26 cellular contexts compared by ENCODE assay signal in the genomic region with DNA sequence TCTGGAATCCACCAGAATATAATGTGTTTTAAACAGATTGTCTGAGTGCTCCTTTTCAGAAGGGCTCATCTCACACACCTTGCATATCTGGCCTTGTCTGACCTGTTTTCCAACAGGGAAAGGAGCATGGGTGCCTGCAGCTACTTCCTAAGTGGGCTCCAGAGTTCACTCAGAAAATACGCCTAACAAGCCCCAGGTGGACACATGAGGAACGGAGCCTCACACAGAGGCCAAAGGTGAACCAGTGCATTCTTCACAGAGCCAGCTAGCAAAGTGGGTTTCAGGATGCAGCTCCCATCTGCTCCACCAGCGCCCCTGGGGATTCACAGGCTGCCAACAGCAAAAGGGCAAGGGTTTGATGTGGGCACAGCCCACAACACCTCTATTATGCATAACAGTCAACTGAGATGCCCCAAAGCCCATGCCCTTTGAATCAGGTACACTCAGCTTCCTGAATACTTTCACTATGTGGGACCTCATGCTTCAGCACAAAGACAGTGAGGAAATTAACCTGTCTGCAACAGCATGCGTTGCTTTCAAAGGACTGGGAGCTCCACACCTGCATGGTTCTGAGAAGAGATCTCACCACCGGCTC.
"Had no signal": no experiment of that assay in that cellular context is flagged by ENCODE, and none has a peak within 500 bp of the region (broad histone marks: within the 10 kb centered on the region; RNA-seq: fewer than 3 reads in every experiment).

No MANE protein-coding gene starts in this region.

- H3K4me3 ChIP-seq: hepatocyte, pancreas, psoas muscle, thyroid gland had no signal

- H3K9me3 Mint-ChIP-seq: activated naive CD4-positive, alpha-beta T cell treated with anti-CD3 and anti-CD28 coated beads, Interleukin-2, amount 50 U/mL, for 24 hours; brain; dendritic cell treated with granulocyte-macrophage colony-stimulating factor and Interleukin-4, amounts not matched to agents 40 ng/mL and 50 ng/mL, for 4 days; stimulated activated naive CD8-positive, alpha-beta T cell treated with anti-CD3 and anti-CD28 coated beads, Interleukin-15, Interleukin-2, amounts not matched to agents 100 ng/mL and 50 ng/mL, for 24 hours had no signal

- H3K27me3 Mint-ChIP-seq: activated naive CD4-positive, alpha-beta T cell treated with anti-CD3 and anti-CD28 coated beads, Interleukin-2, amount 50 U/mL, for 24 hours; brain; dendritic cell treated with granulocyte-macrophage colony-stimulating factor and Interleukin-4, amounts not matched to agents 40 ng/mL and 50 ng/mL, for 4 days; stimulated activated naive CD8-positive, alpha-beta T cell treated with anti-CD3 and anti-CD28 coated beads, Interleukin-15, Interleukin-2, amounts not matched to agents 100 ng/mL and 50 ng/mL, for 24 hours had no signal

- FAIRE-seq: pancreas had no signal

- H2AFZ ChIP-seq: hepatocyte had no signal

- H3K4me1 Mint-ChIP-seq: activated naive CD4-positive, alpha-beta T cell treated with anti-CD3 and anti-CD28 coated beads, Interleukin-2, amount 50 U/mL, for 24 hours; naive thymus-derived CD8-positive, alpha-beta T cell had no signal

- H3K27ac ChIP-seq: hepatocyte, pancreas, psoas muscle, thyroid gland had no signal

- H3K79me2 ChIP-seq: hepatocyte had no signal

- H3K4me2 ChIP-seq: hepatocyte had no signal

- DNase-seq: activated CD4-positive, alpha-beta T cell treated with anti-CD3 and anti-CD28 coated beads for 1 hour; activated gamma-delta T cell treated with Interleukin-2 at 50 U/mL for 16 hours; activated T-cell treated with anti-CD3 and anti-CD28 coated beads, Interleukin-2, amount 50 U/mL, for 1 hour; aorta; caudate nucleus; effector CD8-positive, alpha-beta T cell; erythroblast; foreskin melanocyte; glutamatergic neuron; left ventricle myocardium superior; mammary epithelial cell; naive thymus-derived CD8-positive, alpha-beta T cell; pancreas; psoas muscle; right cardiac atrium; stimulated activated CD4-positive, alpha-beta T cell treated with anti-CD3 and anti-CD28 coated beads, Interleukin-12 subunit alpha, Interleukin-12 subunit beta, amount 100 ng/mL, for 4 hours; stimulated activated CD4-positive, alpha-beta T cell treated with anti-CD3 and anti-CD28 coated beads, Interleukin-4, amount 100 ng/mL, for 4 hours; substantia nigra; T-helper 9 cell; thyroid gland had no signal

- H3K4me3 Mint-ChIP-seq: activated naive CD4-positive, alpha-beta T cell treated with anti-CD3 and anti-CD28 coated beads, Interleukin-2, amount 50 U/mL, for 24 hours; brain; dendritic cell treated with granulocyte-macrophage colony-stimulating factor and Interleukin-4, amounts not matched to agents 40 ng/mL and 50 ng/mL, for 4 days; mesothelial cell of epicardium; naive thymus-derived CD8-positive, alpha-beta T cell; stimulated activated naive CD8-positive, alpha-beta T cell treated with anti-CD3 and anti-CD28 coated beads, Interleukin-15, Interleukin-2, amounts not matched to agents 100 ng/mL and 50 ng/mL, for 24 hours had no signal

- H3K9me3 ChIP-seq: pancreas, psoas muscle, thyroid gland had no signal

- H3K36me3 ChIP-seq: pancreas, thyroid gland had no signal

- H3K36me3 Mint-ChIP-seq: activated naive CD4-positive, alpha-beta T cell treated with anti-CD3 and anti-CD28 coated beads, Interleukin-2, amount 50 U/mL, for 24 hours; brain; naive thymus-derived CD8-positive, alpha-beta T cell had no signal

- H3K27me3 ChIP-seq: hepatocyte, pancreas, thyroid gland had no signal

- ATAC-seq: left ventricle myocardium superior; naive thymus-derived CD8-positive, alpha-beta T cell; pancreas; psoas muscle; right cardiac atrium had no signal

- H3K27ac Mint-ChIP-seq: activated naive CD4-positive, alpha-beta T cell treated with anti-CD3 and anti-CD28 coated beads, Interleukin-2, amount 50 U/mL, for 24 hours; dendritic cell treated with granulocyte-macrophage colony-stimulating factor and Interleukin-4, amounts not matched to agents 40 ng/mL and 50 ng/mL, for 4 days; naive thymus-derived CD8-positive, alpha-beta T cell; stimulated activated naive CD8-positive, alpha-beta T cell treated with anti-CD3 and anti-CD28 coated beads, Interleukin-15, Interleukin-2, amounts not matched to agents 100 ng/mL and 50 ng/mL, for 24 hours had no signal

- H3K4me1 ChIP-seq: pancreas, psoas muscle had no signal
